Comparison of ENCODE assay signal across 25 cellular contexts in genomic region chr16:23692190-23692837, GRCh38. TPM values are rescaled to one million over a fixed set of nuclear protein-coding genes. Genes with fewer than 3 reads are reported as not detected.
"Had no signal": no experiment of that assay in that cellular context is flagged by ENCODE, and none has a peak within 500 bp of the region (broad histone marks: within the 10 kb centered on the region; RNA-seq: fewer than 3 reads in every experiment).

No MANE protein-coding gene starts in this region.

- H3K27ac ChIP-seq: adrenal gland, foreskin keratinocyte, left lung, sigmoid colon, testis, uterus, WERI-Rb-1 had no signal

- H3K27me3 ChIP-seq: adrenal gland, foreskin keratinocyte, sigmoid colon, testis, uterus had no signal

- H3K4me1 ChIP-seq: foreskin keratinocyte, testis, uterus had no signal

- H3K36me3 ChIP-seq: uterus had no signal

- DNase-seq: activated CD4-positive, CD25-positive, alpha-beta regulatory T cell treated with anti-CD3 and anti-CD28 coated beads, Interleukin-2, amount 50 U/mL, for 72 hours; activated naive CD4-positive, alpha-beta T cell; activated T-cell treated with anti-CD3 and anti-CD28 coated beads, Interleukin-2, amount 50 U/mL, for 1 hour; adrenal gland; central memory CD4-positive, alpha-beta T cell; dermis blood vessel endothelial cell; effector CD8-positive, alpha-beta T cell; erythroblast; kidney; left lung; nephron progenitor cell; occipital lobe; sigmoid colon; stimulated activated CD4-positive, alpha-beta T cell treated with anti-CD3 and anti-CD28 coated beads, Interleukin-2, amount 100 ng/mL, for 48 hours; stimulated activated CD8-positive, alpha-beta memory T cell treated with anti-CD3 and anti-CD28 coated beads, Interleukin-4, amount 100 ng/mL, for 48 hours; stimulated activated naive B cell treated with anti-CD40 and anti-IgM and Interleukin-4, amounts not matched to agents 10 μg/mL and 1 μg/mL and 100 μg/mL, for 72 hours; testis; trophoblast cell; uterus; WERI-Rb-1 had no signal

- H3K9me3 ChIP-seq: adrenal gland, left lung, sigmoid colon, testis, uterus had no signal

- ATAC-seq: foreskin keratinocyte; left lung; stimulated activated naive B cell treated with anti-CD40 and anti-IgM and Interleukin-4, amounts not matched to agents 10 μg/mL and 1 μg/mL and 100 μg/mL, for 72 hours had no signal

- H3K4me3 ChIP-seq: adrenal gland, left lung, lung, sigmoid colon, testis, uterus had no signal

RNA-seq across cellular contexts. Expression of gene ERN2, which starts 20.7 kb away (rescaled TPM):
- total RNA-seq: activated T-helper 2 cell treated with anti-CD3 and anti-CD28 coated beads, Interferon-gamma antibody, Interleukin-2, Interleukin-4, amounts not matched to agents 10 μg/mL and 5 μg/mL and 100 μg/mL, durations not matched to agents 14 hours and 24 hours and 36 hours; astrocyte; dermis blood vessel endothelial cell; foreskin keratinocyte; glomerular endothelial cell; kidney; occipital lobe had no signal
- polyA plus RNA-seq: foreskin keratinocyte had no signal
